7 cellular contexts compared by ENCODE assay signal in the genomic region with DNA sequence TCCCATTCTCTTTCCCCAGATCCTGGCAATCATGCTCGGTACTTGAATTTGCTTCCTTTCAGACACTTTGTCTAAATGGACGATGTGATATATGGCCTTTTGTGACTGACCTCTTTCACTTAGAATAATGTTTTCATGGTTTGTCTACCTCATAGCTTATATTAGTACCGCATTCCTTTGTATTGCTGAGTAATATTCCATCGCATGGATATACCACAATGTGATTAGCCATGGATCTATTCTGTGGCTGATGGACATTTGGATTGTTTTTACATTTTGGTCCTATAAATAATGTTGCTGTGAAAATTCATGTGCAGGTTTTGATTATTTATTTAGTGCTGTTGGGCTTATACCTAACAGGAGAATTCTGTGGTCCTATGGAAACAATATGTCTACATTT.
"Had no signal": no experiment of that assay in that cellular context is flagged by ENCODE, and none has a peak within 500 bp of the region (broad histone marks: within the 10 kb centered on the region; RNA-seq: fewer than 3 reads in every experiment).

No MANE protein-coding gene starts in this region.

- DNase-seq: IMR-90, KBM-7, KG1 had no signal

- H3K4me3 ChIP-seq: K562 had no signal

- H3K27ac Mint-ChIP-seq: IgD-negative memory B cell had no signal

- H3K4me1 Mint-ChIP-seq: IgD-negative memory B cell had no signal

- H3K4me3 Mint-ChIP-seq: IgD-negative memory B cell had no signal

- ATAC-seq: HepG2, K562 had no signal

- H3K27ac ChIP-seq: HL-60 had no signal

- H3K27me3 Mint-ChIP-seq: IgD-negative memory B cell had no signal
